In genomic region chr9:123291736-123292135, GRCh38 we compare ENCODE assay signal across 20 cellular contexts.
"Had no signal": no experiment of that assay in that cellular context is flagged by ENCODE, and none has a peak within 500 bp of the region (broad histone marks: within the 10 kb centered on the region; RNA-seq: fewer than 3 reads in every experiment).

No MANE protein-coding gene starts in this region.

- H3K27ac Mint-ChIP-seq: activated CD4-positive, alpha-beta memory T cell treated with anti-CD3 and anti-CD28 coated beads, Interleukin-2, amount 10 ng/mL, durations not matched to agents 7 days and 5 days; activated naive CD4-positive, alpha-beta T cell treated with anti-CD3 and anti-CD28 coated beads for 36 hours; activated T-cell treated with anti-CD3 and anti-CD28 coated beads, Interleukin-2, amount 50 U/mL, for 24 hours; activated T-helper 2 cell treated with anti-CD3 and anti-CD28 coated beads, Interferon-gamma antibody, Interleukin-2, Interleukin-4, amounts not matched to agents 10 μg/mL and 5 μg/mL and 100 μg/mL, durations not matched to agents 14 hours and 24 hours and 36 hours; nephron had no signal

- DNase-seq: activated CD4-positive, alpha-beta memory T cell treated with anti-CD3 and anti-CD28 coated beads, Interleukin-2, amount 10 ng/mL, durations not matched to agents 7 days and 5 days; activated CD4-positive, alpha-beta T cell treated with anti-CD3 and anti-CD28 coated beads for 1 hour; activated naive CD4-positive, alpha-beta T cell treated with anti-CD3 and anti-CD28 coated beads for 36 hours; activated T-cell treated with anti-CD3 and anti-CD28 coated beads, Interleukin-2, amount 50 U/mL, for 24 hours; colonic mucosa; erythroblast; head of caudate nucleus; mammary epithelial cell; midbrain; sigmoid colon; stimulated activated CD4-positive, alpha-beta T cell treated with anti-CD3 and anti-CD28 coated beads, Interleukin-4, amount 100 ng/mL, for 4 hours; upper lobe of right lung had no signal

- H3K4me1 Mint-ChIP-seq: activated CD4-positive, alpha-beta memory T cell treated with anti-CD3 and anti-CD28 coated beads, Interleukin-2, amount 10 ng/mL, durations not matched to agents 7 days and 5 days; central memory CD8-positive, alpha-beta T cell; nephron had no signal

- H3K27me3 ChIP-seq: ascending aorta, colonic mucosa, sigmoid colon, upper lobe of right lung had no signal

- H3K9me3 Mint-ChIP-seq: activated CD4-positive, alpha-beta memory T cell treated with anti-CD3 and anti-CD28 coated beads, Interleukin-2, amount 10 ng/mL, durations not matched to agents 7 days and 5 days; activated naive CD4-positive, alpha-beta T cell treated with anti-CD3 and anti-CD28 coated beads for 36 hours; activated T-cell treated with anti-CD3 and anti-CD28 coated beads, Interleukin-2, amount 50 U/mL, for 24 hours; activated T-helper 2 cell treated with anti-CD3 and anti-CD28 coated beads, Interferon-gamma antibody, Interleukin-2, Interleukin-4, amounts not matched to agents 10 μg/mL and 5 μg/mL and 100 μg/mL, durations not matched to agents 14 hours and 24 hours and 36 hours; central memory CD8-positive, alpha-beta T cell; nephron; stimulated activated memory B cell treated with anti-CD40 and anti-IgM and Interleukin-4, amounts not matched to agents 10 μg/mL and 1 μg/mL and 100 μg/mL, for 72 hours had no signal

- H3K4me3 Mint-ChIP-seq: activated CD4-positive, alpha-beta memory T cell treated with anti-CD3 and anti-CD28 coated beads, Interleukin-2, amount 10 ng/mL, durations not matched to agents 7 days and 5 days; activated naive CD4-positive, alpha-beta T cell treated with anti-CD3 and anti-CD28 coated beads for 36 hours; activated T-cell treated with anti-CD3 and anti-CD28 coated beads, Interleukin-2, amount 50 U/mL, for 24 hours; central memory CD8-positive, alpha-beta T cell; nephron; stimulated activated memory B cell treated with anti-CD40 and anti-IgM and Interleukin-4, amounts not matched to agents 10 μg/mL and 1 μg/mL and 100 μg/mL, for 72 hours had no signal

- H3K9me3 ChIP-seq: ascending aorta, colonic mucosa, sigmoid colon, thoracic aorta, upper lobe of right lung had no signal

- H3K36me3 Mint-ChIP-seq: stimulated activated memory B cell treated with anti-CD40 and anti-IgM and Interleukin-4, amounts not matched to agents 10 μg/mL and 1 μg/mL and 100 μg/mL, for 72 hours had no signal

- H3K36me3 ChIP-seq: ascending aorta, colonic mucosa, sigmoid colon, thoracic aorta, upper lobe of right lung, WERI-Rb-1 had no signal

- H3K4me3 ChIP-seq: ascending aorta, colonic mucosa, sigmoid colon, thoracic aorta, upper lobe of right lung had no signal

- H3K4me1 ChIP-seq: ascending aorta, colonic mucosa, upper lobe of right lung had no signal

- ATAC-seq: left lobe of liver; stimulated activated memory B cell treated with anti-CD40 and anti-IgM and Interleukin-4, amounts not matched to agents 10 μg/mL and 1 μg/mL and 100 μg/mL, for 72 hours; upper lobe of right lung had no signal

- H3K27ac ChIP-seq: ascending aorta, colonic mucosa, sigmoid colon, thoracic aorta, upper lobe of right lung, WERI-Rb-1 had no signal
